In genomic region chr5:14308384-14309154, GRCh38 we compare ENCODE assay signal across 27 cellular contexts.
"Had no signal": no experiment of that assay in that cellular context is flagged by ENCODE, and none has a peak within 500 bp of the region (broad histone marks: within the 10 kb centered on the region; RNA-seq: fewer than 3 reads in every experiment).

No MANE protein-coding gene starts in this region.

- ATAC-seq: activated CD8-positive, alpha-beta T cell treated with anti-CD3 and anti-CD28 coated beads for 36 hours; Panc1 had no signal

- H3K4me3 ChIP-seq: ascending aorta, cardiac muscle cell, colonic mucosa, MG63, SJCRH30, SK-N-MC had no signal

- DNase-seq: activated CD4-positive, alpha-beta T cell treated with anti-CD3 and anti-CD28 coated beads, Interleukin-2, amount 10 ng/mL, durations not matched to agents 24 days and 14 days; activated CD4-positive, alpha-beta T cell treated with anti-CD3 and anti-CD28 coated beads, Interleukin-2, amount 50 U/mL, for 4 hours; activated CD8-positive, alpha-beta T cell treated with anti-CD3 and anti-CD28 coated beads for 36 hours; activated gamma-delta T cell; activated naive CD4-positive, alpha-beta T cell treated with Interleukin-2 at 50 U/mL for 16 hours; activated naive CD8-positive, alpha-beta T cell treated with anti-CD3 and anti-CD28 coated beads, Interleukin-2, amount 10 ng/mL, durations not matched to agents 7 days and 5 days; activated T-cell treated with anti-CD3 and anti-CD28 coated beads, Interleukin-2, amount 50 U/mL, for 1 hour; amygdala; colonic mucosa; MG63; NCI-H1048; NCI-H1105 treated with DMSO at 0.1 percent for 48 hours; NCI-H1436; NCI-H1694; NCI-H1930; NCI-H2081 treated with DMSO at 0.1 percent for 48 hours; NCI-H226; NCI-H446 treated with DMSO at 0.1 percent for 48 hours; NCI-H524; NCI-H69; SHP77; SJCRH30; T1000 had no signal

- H3K9me3 ChIP-seq: ascending aorta, colonic mucosa, MG63, SJCRH30 had no signal

- H3K4me1 ChIP-seq: colonic mucosa, SJCRH30 had no signal

- H3K27ac ChIP-seq: ascending aorta, cardiac muscle cell, colonic mucosa, SJCRH30, SK-N-MC had no signal

- H3K36me3 ChIP-seq: colonic mucosa, SJCRH30 had no signal
